ENCODE assay signal across 22 cellular contexts in the genomic region with DNA sequence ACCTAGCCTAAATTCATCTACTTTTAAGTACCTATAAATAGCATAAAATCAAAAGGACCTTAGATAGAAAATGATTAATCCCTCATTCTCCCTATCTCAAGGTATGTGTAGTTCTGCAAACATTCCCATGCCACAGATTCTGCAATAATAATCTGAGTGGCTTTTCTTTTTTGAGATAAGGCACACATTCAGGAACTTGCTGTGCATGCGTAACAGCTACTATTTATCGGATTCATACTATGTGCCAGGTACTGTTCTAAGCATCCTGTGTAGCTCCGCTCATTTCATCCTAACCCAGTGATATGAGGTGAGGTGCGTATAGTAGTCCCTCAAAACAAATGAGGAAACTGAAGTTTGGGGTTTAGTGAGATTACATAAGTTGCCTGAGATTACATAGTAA. TPM values are rescaled to one million over a fixed set of nuclear protein-coding genes. Genes with fewer than 3 reads are reported as not detected.
DNase-seq lines count a peak whose midpoint lies in the region; ATAC-seq and TF ChIP-seq lines count a peak whose summit lies in the region.
"Had no signal": no experiment of that assay in that cellular context is flagged by ENCODE, and none has a peak within 500 bp of the region (broad histone marks: within the 10 kb centered on the region; RNA-seq: fewer than 3 reads in every experiment).

No MANE protein-coding gene starts in this region.

- ATAC-seq in activated B cell treated with CpG ODN at 0.5 μM for 24 hours (ENCODE audit: low read depth) (no peak), HG03439 (IDR thresholded peaks at IDR 0.05; ENCODE audit: unreplicated experiment) (no peak), sciatic nerve (no peak)
- no peak for ATAC-seq in naive thymus-derived CD4-positive, alpha-beta T cell
- ATAC-seq: foreskin keratinocyte, Right ventricle myocardium inferior had no signal

- no peaks in the 10 kb centered on the region for H3K27me3 ChIP-seq in CD8-positive, alpha-beta memory T cell (ENCODE audit: insufficient read depth, low read length, poor library complexity, severe bottlenecking)
- no peaks in the 10 kb centered on the region for H3K27me3 ChIP-seq in naive thymus-derived CD4-positive, alpha-beta T cell (ENCODE audit: control insufficient read depth in 2 of 2, insufficient read depth in 2 of 2, low read length in 2 of 2)
- H3K27me3 ChIP-seq: BLaER1, brain microvascular endothelial cell had no signal

- H3K27me3 Mint-ChIP-seq in CD8-positive, alpha-beta memory T cell, result peaks cover 0 to 4% of the 10 kb centered on the region in 2 donors
- H3K27me3 Mint-ChIP-seq in activated B cell treated with CpG ODN at 0.5 μM for 24 hours, result no peaks in the 10 kb centered on the region
- peaks cover 0 to 14% (median 0%) of the 10 kb centered on the region in 5 donors for H3K27me3 Mint-ChIP-seq in naive thymus-derived CD4-positive, alpha-beta T cell
- H3K27me3 Mint-ChIP-seq: memory B cell had no signal

- POLR2A ChIA-PET in CD8-positive, alpha-beta memory T cell (lab: Charles Lee), result interaction anchor here (1.4 kb wide), 1 partner anchor 15 kb away, joined by 4 read pairs; no protein-coding TSS in a partner anchor
- POLR2A ChIA-PET in activated B cell treated with CpG ODN at 0.5 μM for 24 hours (lab: Charles Lee), result interaction anchor here (1.4 kb wide), 1 partner anchor 24 kb away, joined by 3 read pairs; the partner anchor contains the start of genes TIGD7 and ZNF75A
- POLR2A ChIA-PET in naive thymus-derived CD4-positive, alpha-beta T cell (lab: Charles Lee), result interaction anchor here (0.5 to 6.2 kb wide), 5 partner anchors 12 to 121 kb away, joined by 3 to 86 read pairs (median 7); partner anchors contain the start of genes ZNF174 and ZSCAN32

- peaks cover 31 to 41% (median 36%) of the 10 kb centered on the region in 3 donors for H3K4me1 Mint-ChIP-seq in CD8-positive, alpha-beta memory T cell
- H3K4me1 Mint-ChIP-seq in activated B cell treated with CpG ODN at 0.5 μM for 24 hours, result peaks cover 34% of the 10 kb centered on the region
- H3K4me1 Mint-ChIP-seq in naive thymus-derived CD4-positive, alpha-beta T cell, result peaks cover 19 to 38% (median 35%) of the 10 kb centered on the region in 7 donors

- peaks cover 14% of the 10 kb centered on the region for H3K36me3 ChIP-seq in CD8-positive, alpha-beta memory T cell (ENCODE audit: insufficient read depth, low read length)
- H3K36me3 ChIP-seq in naive thymus-derived CD4-positive, alpha-beta T cell (ENCODE audit: control insufficient read depth in 2 of 3, insufficient read depth in 3 of 3, low read length in 3 of 3), result peaks cover 0 to 17% (median 7%) of the 10 kb centered on the region in 3 experiments

- no peak for TF ChIP-seq CTCF in activated B cell treated with CpG ODN at 0.5 μM for 24 hours (IDR thresholded peaks at IDR 0.05)

- H3K9me3 Mint-ChIP-seq in CD8-positive, alpha-beta memory T cell, result peaks cover 0 to 12% (median 0%) of the 10 kb centered on the region in 5 donors
- no peaks in the 10 kb centered on the region for H3K9me3 Mint-ChIP-seq in activated B cell treated with CpG ODN at 0.5 μM for 24 hours
- peaks cover 0 to 40% (median 11%) of the 10 kb centered on the region in 11 donors for H3K9me3 Mint-ChIP-seq in naive thymus-derived CD4-positive, alpha-beta T cell
- H3K9me3 Mint-ChIP-seq: memory B cell had no signal

- H3K9me3 ChIP-seq in CD8-positive, alpha-beta memory T cell (ENCODE audit: low read length), result peaks cover 3% of the 10 kb centered on the region
- H3K9me3 ChIP-seq in naive thymus-derived CD4-positive, alpha-beta T cell (ENCODE audit: control insufficient read depth in 2 of 3, low read length in 3 of 3), result peaks cover 0 to 10% (median 0%) of the 10 kb centered on the region in 3 experiments

- H3K36me3 Mint-ChIP-seq in CD8-positive, alpha-beta memory T cell, result peaks cover 8 to 33% (median 22%) of the 10 kb centered on the region in 3 donors
- peaks cover 28% of the 10 kb centered on the region for H3K36me3 Mint-ChIP-seq in activated B cell treated with CpG ODN at 0.5 μM for 24 hours (ENCODE audit: low read depth)
- peaks cover 6 to 29% (median 25%) of the 10 kb centered on the region in 5 donors for H3K36me3 Mint-ChIP-seq in naive thymus-derived CD4-positive, alpha-beta T cell

- H3K4me3 ChIP-seq in CD8-positive, alpha-beta memory T cell (ENCODE audit: low read length), result no peak overlapping the region
- H3K4me3 ChIP-seq in naive thymus-derived CD4-positive, alpha-beta T cell (ENCODE audit: low read length), result no peak overlapping the region

- H3K4me3 Mint-ChIP-seq in CD8-positive, alpha-beta memory T cell, result peak overlapping the region in 4 of 7 donors; percentile 39 to 87 (median 46)
- peak overlapping the region; percentile 28 for H3K4me3 Mint-ChIP-seq in activated B cell treated with CpG ODN at 0.5 μM for 24 hours
- peak overlapping the region in 7 of 10 donors; percentile 15 to 96 (median 50) for H3K4me3 Mint-ChIP-seq in naive thymus-derived CD4-positive, alpha-beta T cell

- H3K27ac ChIP-seq in CD8-positive, alpha-beta memory T cell (ENCODE audit: low read depth, low read length), result no peak overlapping the region
- H3K27ac ChIP-seq in naive thymus-derived CD4-positive, alpha-beta T cell (ENCODE audit: low read depth, low read length), result no peak overlapping the region
- H3K27ac ChIP-seq: brain microvascular endothelial cell, epithelial cell of prostate, foreskin keratinocyte had no signal

- CTCF ChIA-PET in CD8-positive, alpha-beta memory T cell (lab: Charles Lee), result interaction anchor here (1.6 kb wide), 1 partner anchor 14 kb away, joined by 7 read pairs; no protein-coding TSS in a partner anchor
- CTCF ChIA-PET in activated B cell treated with CpG ODN at 0.5 μM for 24 hours (lab: Charles Lee), result no interaction called here
- CTCF ChIA-PET in naive thymus-derived CD4-positive, alpha-beta T cell (lab: Charles Lee), result no interaction called here

- peak overlapping the region in 1 of 8 donors; percentile 82 for H3K27ac Mint-ChIP-seq in CD8-positive, alpha-beta memory T cell
- H3K27ac Mint-ChIP-seq in activated B cell treated with CpG ODN at 0.5 μM for 24 hours, result no peak overlapping the region
- peak overlapping the region in 1 of 9 donors; percentile 15 for H3K27ac Mint-ChIP-seq in naive thymus-derived CD4-positive, alpha-beta T cell
- H3K27ac Mint-ChIP-seq: dendritic cell treated with granulocyte-macrophage colony-stimulating factor and Interleukin-4, amounts not matched to agents 40 ng/mL and 50 ng/mL, for 4 days; memory B cell had no signal

- DNase-seq in NOMO-1 treated with DMSO at 0.1 percent for 48 hours (lab: John Stamatoyannopoulos, UW; ENCODE audit: unreplicated experiment), result peak; percentile 27
- DNase-seq in NOMO-1 treated with dmso at 0.1 percent for 144 hours (lab: John Stamatoyannopoulos, UW; ENCODE audit: unreplicated experiment), result no peak
- DNase-seq in CD8-positive, alpha-beta memory T cell, result no peak
- no peak for DNase-seq in activated B cell treated with CpG ODN at 0.5 μM for 24 hours
- no peak for DNase-seq in naive thymus-derived CD4-positive, alpha-beta T cell
- DNase-seq in 8988T, result no peak
- no peak for DNase-seq in sciatic nerve (ENCODE audit: low spot score)
- DNase-seq: activated CD4-positive, CD25-positive, alpha-beta regulatory T cell; brain microvascular endothelial cell; DMS53; foreskin keratinocyte; GM23248; NCI-H2029 treated with DMSO at 0.1 percent for 48 hours; NCI-H446 treated with DMSO at 0.1 percent for 48 hours had no signal

- H3K4me1 ChIP-seq in CD8-positive, alpha-beta memory T cell (ENCODE audit: insufficient read depth, low read length), result peaks cover 25% of the 10 kb centered on the region
- peaks cover 18 to 26% of the 10 kb centered on the region in 2 donors for H3K4me1 ChIP-seq in naive thymus-derived CD4-positive, alpha-beta T cell (ENCODE audit: control insufficient read depth in 2 of 2, insufficient read depth in 2 of 2, low read length in 2 of 2)
- H3K4me1 ChIP-seq: foreskin keratinocyte had no signal

- intact Hi-C loops in activated B cell treated with CpG ODN at 0.5 μM for 24 hours (cut with micrococcal nuclease) (loop anchor here (5.0 kb wide), 2 partner anchors 124 to 436 kb away; partner anchors contain the start of gene TRAP1), sciatic nerve (cut with DNase I) (no loop called here)
- intact Hi-C loops in naive thymus-derived CD4-positive, alpha-beta T cell (cut with micrococcal nuclease), result loop anchor here (5.0 to 10.0 kb wide), 4 partner anchors 36 to 746 kb away; partner anchors contain the start of genes CEMP1 (in 1 of the 2), NAA60 (in 1 of the 2), PDPK1 (in 1 of the 2) and ZNF597 (in 1 of the 2)

RNA-seq across cellular contexts. Expression of gene ZNF263, which starts 2.1 kb away (rescaled TPM):
- total RNA-seq in CD8-positive, alpha-beta memory T cell, result 10 to 100 TPM; 29.2 to 35.1 TPM
- 47.7 TPM for polyA plus RNA-seq in CD8-positive, alpha-beta memory T cell
- total RNA-seq in activated B cell treated with CpG ODN at 0.5 μM for 24 hours, result 42.7 and 42.9 TPM in 2 replicates
- 10 to 100 TPM; 26.1 to 51.6 (median 36.9) TPM for total RNA-seq in naive thymus-derived CD4-positive, alpha-beta T cell
- polyA plus RNA-seq in naive thymus-derived CD4-positive, alpha-beta T cell, result 10 to 100 TPM; 61.1 to 80.2 TPM
- total RNA-seq in sciatic nerve, result 31.4 TPM

RNA-seq across cellular contexts. Expression of gene TIGD7, which starts 24.0 kb away (rescaled TPM):
- total RNA-seq in CD8-positive, alpha-beta memory T cell, result 1 to 10 TPM; 5.1 to 5.2 TPM
- polyA plus RNA-seq in CD8-positive, alpha-beta memory T cell, result 4.9 TPM
- total RNA-seq in activated B cell treated with CpG ODN at 0.5 μM for 24 hours (6.7 and 11.0 TPM in 2 replicates), sciatic nerve (9.9 TPM)
- 10 to 100 TPM in 2 of 5 experiments, 1 to 10 TPM in 3; 4.9 to 18.4 (median 5.5) TPM for total RNA-seq in naive thymus-derived CD4-positive, alpha-beta T cell
- polyA plus RNA-seq in naive thymus-derived CD4-positive, alpha-beta T cell, result 1 to 10 TPM; 5.6 to 6.0 TPM

RNA-seq across cellular contexts. Expression of gene ZNF75A, which starts 24.1 kb away (rescaled TPM):
- total RNA-seq in CD8-positive, alpha-beta memory T cell, result 10 to 100 TPM; 37.9 to 42.0 TPM
- 22.7 TPM for polyA plus RNA-seq in CD8-positive, alpha-beta memory T cell
- total RNA-seq in activated B cell treated with CpG ODN at 0.5 μM for 24 hours, result 84.0 and 97.9 TPM in 2 replicates
- total RNA-seq in naive thymus-derived CD4-positive, alpha-beta T cell, result 10 to 100 TPM; 27.7 to 90.6 (median 53.4) TPM
- polyA plus RNA-seq in naive thymus-derived CD4-positive, alpha-beta T cell, result 10 to 100 TPM; 31.0 to 35.1 TPM
- total RNA-seq in sciatic nerve, result 33.8 TPM

RNA-seq across cellular contexts. Expression of gene MEFV, which starts 24.8 kb away (rescaled TPM):
- under 1 TPM in 1 of 2 experiments, not detected in 1; 0.18 TPM for total RNA-seq in CD8-positive, alpha-beta memory T cell
- not detected for polyA plus RNA-seq in CD8-positive, alpha-beta memory T cell
- total RNA-seq in activated B cell treated with CpG ODN at 0.5 μM for 24 hours, result not detected in 2 replicates
- 10 to 100 TPM in 1 of 5 experiments, 1 to 10 TPM in 1, under 1 TPM in 2, not detected in 1; 0.38 to 38.1 (median 2.4) TPM for total RNA-seq in naive thymus-derived CD4-positive, alpha-beta T cell
- under 1 TPM in 1 of 2 donors, not detected in 1; 0.18 TPM for polyA plus RNA-seq in naive thymus-derived CD4-positive, alpha-beta T cell
- 3.0 TPM for total RNA-seq in sciatic nerve
- total RNA-seq: foreskin keratinocyte; GM23248; T-helper 1 cell treated with Interleukin-12 subunit alpha and Interleukin-12 subunit beta and Interleukin-4 antibody, amounts not matched to agents 30 ng/mL and 1 ng/mL, for 36 hours had no signal
- polyA plus RNA-seq: foreskin keratinocyte, GM23248, neural cell had no signal

RNA-seq across cellular contexts. Expression of gene ZNF200, which starts 46.3 kb away (rescaled TPM):
- 10 to 100 TPM; 13.0 to 14.6 TPM for total RNA-seq in CD8-positive, alpha-beta memory T cell
- polyA plus RNA-seq in CD8-positive, alpha-beta memory T cell, result 11.2 TPM
- 13.6 and 15.1 TPM in 2 replicates for total RNA-seq in activated B cell treated with CpG ODN at 0.5 μM for 24 hours
- 10 to 100 TPM in 3 of 5 experiments, 1 to 10 TPM in 2; 4.8 to 33.3 (median 16.6) TPM for total RNA-seq in naive thymus-derived CD4-positive, alpha-beta T cell
- polyA plus RNA-seq in naive thymus-derived CD4-positive, alpha-beta T cell, result 10 to 100 TPM; 12.3 to 20.2 TPM
- 7.4 TPM for total RNA-seq in sciatic nerve
